In the genomic region with DNA sequence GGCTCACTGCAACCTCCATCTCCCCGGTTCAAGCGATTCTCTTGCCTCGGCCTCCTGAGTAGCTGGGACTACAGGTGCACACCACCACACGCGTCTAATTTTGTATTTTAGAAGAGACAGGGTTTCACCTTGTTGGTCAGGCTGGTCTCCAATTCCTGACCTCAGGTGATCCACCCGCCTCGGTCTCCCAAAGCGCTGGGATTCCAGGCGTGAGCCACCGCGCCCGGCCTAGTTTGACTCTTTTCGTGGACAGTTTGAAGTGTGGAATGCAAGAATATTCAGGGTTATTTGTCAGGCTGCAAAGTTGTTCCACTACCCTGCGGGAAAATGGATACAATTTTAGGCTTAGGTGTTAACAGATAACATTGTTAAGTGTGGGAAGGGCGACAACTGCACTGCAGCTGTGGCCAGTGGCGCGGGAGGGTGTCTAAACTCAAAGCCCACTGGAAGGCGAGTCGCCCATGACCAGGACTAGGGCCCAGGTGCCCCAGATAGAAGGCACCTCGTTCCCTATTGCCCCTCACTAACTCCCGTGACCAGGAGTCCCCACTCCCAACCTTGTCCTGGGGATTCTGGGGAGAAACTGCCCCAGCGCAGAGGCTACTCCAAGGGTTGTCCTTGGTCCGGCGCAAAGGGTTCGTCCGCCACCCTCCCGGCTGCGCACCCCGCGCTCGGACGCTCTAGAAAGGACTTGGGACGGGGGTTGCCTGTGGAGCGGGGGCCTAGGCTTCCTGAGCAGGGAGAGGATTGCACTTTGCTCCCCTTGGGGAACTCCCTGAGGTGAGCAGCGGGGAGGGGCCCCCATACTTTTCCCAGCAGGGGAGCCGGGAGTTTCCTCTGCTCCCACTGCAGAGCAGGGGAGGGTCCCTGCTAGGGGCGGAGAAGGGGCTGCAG, we compare ENCODE assay signal across 10 cellular contexts. TPM values are rescaled to one million over a fixed set of nuclear protein-coding genes. Genes with fewer than 3 reads are reported as not detected.
A peak's percentile ranks its signal among the peaks of the same experiment; 100 is the strongest.
DNase-seq lines count a peak whose midpoint lies in the region; ATAC-seq and TF ChIP-seq lines count a peak whose summit lies in the region.
"Had no signal": no experiment of that assay in that cellular context is flagged by ENCODE, and none has a peak within 500 bp of the region (broad histone marks: within the 10 kb centered on the region; RNA-seq: fewer than 3 reads in every experiment).

No MANE protein-coding gene starts in this region.

- peak; percentile 39 for DNase-seq in SK-N-SH
- no peak for DNase-seq in activated T-helper 1 cell treated with anti-CD3 and anti-CD28 coated beads, Interleukin-12 subunit alpha, Interleukin-12 subunit beta, Interleukin-2, Interleukin-4 antibody, amounts not matched to agents 30 ng/mL and 10 ng/mL and 1 ng/mL, durations not matched to agents 14 hours and 24 hours and 36 hours (ENCODE audit: low spot score)
- DNase-seq in left colon, result peak; percentile 80 to 83
- DNase-seq in NCI-H510A treated with DMSO at 0.1 percent for 48 hours (lab: John Stamatoyannopoulos, UW), result no peak
- DNase-seq: T1000 had no signal

- peaks cover 29% of the 10 kb centered on the region for H3K36me3 Mint-ChIP-seq in activated T-helper 1 cell treated with anti-CD3 and anti-CD28 coated beads, Interleukin-12 subunit alpha, Interleukin-12 subunit beta, Interleukin-2, Interleukin-4 antibody, amounts not matched to agents 30 ng/mL and 10 ng/mL and 1 ng/mL, durations not matched to agents 14 hours and 24 hours and 36 hours (ENCODE audit: low read depth)
- no peaks in the 10 kb centered on the region for H3K36me3 Mint-ChIP-seq in stimulated activated memory B cell treated with anti-CD40 and anti-IgM and Interleukin-4, amounts not matched to agents 10 μg/mL and 1 μg/mL and 100 μg/mL, for 72 hours

- no peak for TF ChIP-seq EP300 in SK-N-SH (IDR thresholded peaks at IDR 0.05; ENCODE audit: borderline replicate concordance in 1 of 2, low read depth in 1 of 2, low read length in 1 of 2)

- no peak overlapping the region for H3K9ac ChIP-seq in SK-N-SH

- ATAC-seq in SK-N-SH treated with all-trans-retinoic acid at 6 μM for 48 hours (no peak), left colon (peak; percentile 73), HG02884 (IDR thresholded peaks at IDR 0.05; ENCODE audit: unreplicated experiment) (no peak), GM18517 (IDR thresholded peaks at IDR 0.05; ENCODE audit: unreplicated experiment) (no peak)
- ATAC-seq in stimulated activated memory B cell treated with anti-CD40 and anti-IgM and Interleukin-4, amounts not matched to agents 10 μg/mL and 1 μg/mL and 100 μg/mL, for 72 hours, result no peak

- CTCF ChIA-PET in SK-N-SH (lab: Yijun Ruan, JAX), result no interaction called here

- no peaks in the 10 kb centered on the region for H3F3A ChIP-seq in SK-N-SH (replicated peaks; ENCODE audit: insufficient read depth)

- H2AFZ ChIP-seq in SK-N-SH (ENCODE audit: low read depth), result no peak overlapping the region

- H3K36me3 ChIP-seq in SK-N-SH (replicated peaks in 1 of 2; ENCODE audit: control insufficient read depth in 1 of 2, insufficient read depth in 2 of 2, low read length in 1 of 2), result no peaks in the 10 kb centered on the region

- H3K4me1 ChIP-seq in SK-N-SH (ENCODE audit: control insufficient read depth in 1 of 2, insufficient read depth in 2 of 2, low read depth in 1 of 2, low read length in 1 of 2), result no peaks in the 10 kb centered on the region; a peak in 1 of 4 replicates

- whole genome bisulfite sequencing in SK-N-SH (ENCODE audit: low lambda C conversion rate), result 65% methylated on average over 19 of the region's 37 CpGs

- H3K27ac ChIP-seq in SK-N-SH (ENCODE audit: low read depth in 2 of 2, low read length in 1 of 2), result no peak overlapping the region
- H3K27ac ChIP-seq: 22Rv1 had no signal

- H3K4me1 Mint-ChIP-seq in activated T-helper 1 cell treated with anti-CD3 and anti-CD28 coated beads, Interleukin-12 subunit alpha, Interleukin-12 subunit beta, Interleukin-2, Interleukin-4 antibody, amounts not matched to agents 30 ng/mL and 10 ng/mL and 1 ng/mL, durations not matched to agents 14 hours and 24 hours and 36 hours (ENCODE audit: low read depth), result peaks cover 21% of the 10 kb centered on the region
- peaks cover 32% of the 10 kb centered on the region for H3K4me1 Mint-ChIP-seq in stimulated activated memory B cell treated with anti-CD40 and anti-IgM and Interleukin-4, amounts not matched to agents 10 μg/mL and 1 μg/mL and 100 μg/mL, for 72 hours

- no peak overlapping the region for H3K4me2 ChIP-seq in SK-N-SH

- no peaks in the 10 kb centered on the region for H3K9me2 ChIP-seq in SK-N-SH

- TF ChIP-seq CTCF in SK-N-SH (IDR thresholded peaks at IDR 0.05), result no peak

- H4K20me1 ChIP-seq in SK-N-SH (ENCODE audit: insufficient read depth), result peaks cover 14% of the 10 kb centered on the region

- peaks cover 34% of the 10 kb centered on the region for H3K79me2 ChIP-seq in SK-N-SH (ENCODE audit: insufficient read depth)

- POLR2A ChIA-PET in SK-N-SH (lab: Yijun Ruan, JAX), result no interaction called here

- peak overlapping the region; percentile 79 for H3K4me3 Mint-ChIP-seq in activated T-helper 1 cell treated with anti-CD3 and anti-CD28 coated beads, Interleukin-12 subunit alpha, Interleukin-12 subunit beta, Interleukin-2, Interleukin-4 antibody, amounts not matched to agents 30 ng/mL and 10 ng/mL and 1 ng/mL, durations not matched to agents 14 hours and 24 hours and 36 hours
- H3K4me3 Mint-ChIP-seq in stimulated activated memory B cell treated with anti-CD40 and anti-IgM and Interleukin-4, amounts not matched to agents 10 μg/mL and 1 μg/mL and 100 μg/mL, for 72 hours, result peak overlapping the region; percentile 73

- H3K9me3 ChIP-seq in SK-N-SH, result no peaks in the 10 kb centered on the region

- no peak overlapping the region for H3K4me3 ChIP-seq in SK-N-SH (ENCODE audit: low read depth in 2 of 2, low read length in 1 of 2)

- H3K27ac Mint-ChIP-seq in activated T-helper 1 cell treated with anti-CD3 and anti-CD28 coated beads, Interleukin-12 subunit alpha, Interleukin-12 subunit beta, Interleukin-2, Interleukin-4 antibody, amounts not matched to agents 30 ng/mL and 10 ng/mL and 1 ng/mL, durations not matched to agents 14 hours and 24 hours and 36 hours, result peak overlapping the region; percentile 62
- peak overlapping the region; percentile 29 for H3K27ac Mint-ChIP-seq in stimulated activated memory B cell treated with anti-CD40 and anti-IgM and Interleukin-4, amounts not matched to agents 10 μg/mL and 1 μg/mL and 100 μg/mL, for 72 hours

- H3K27me3 ChIP-seq in SK-N-SH (ENCODE audit: insufficient read depth), result peaks cover 31% of the 10 kb centered on the region; the same call in 1 of the 2 replicates

- no peaks in the 10 kb centered on the region for H3K9me3 Mint-ChIP-seq in activated T-helper 1 cell treated with anti-CD3 and anti-CD28 coated beads, Interleukin-12 subunit alpha, Interleukin-12 subunit beta, Interleukin-2, Interleukin-4 antibody, amounts not matched to agents 30 ng/mL and 10 ng/mL and 1 ng/mL, durations not matched to agents 14 hours and 24 hours and 36 hours
- no peaks in the 10 kb centered on the region for H3K9me3 Mint-ChIP-seq in stimulated activated memory B cell treated with anti-CD40 and anti-IgM and Interleukin-4, amounts not matched to agents 10 μg/mL and 1 μg/mL and 100 μg/mL, for 72 hours

- no peak for TF ChIP-seq RAD21 in SK-N-SH (IDR thresholded peaks at IDR 0.05; ENCODE audit: low read length)

- intact Hi-C loops in activated T-helper 1 cell treated with anti-CD3 and anti-CD28 coated beads, Interleukin-12 subunit alpha, Interleukin-12 subunit beta, Interleukin-2, Interleukin-4 antibody, amounts not matched to agents 30 ng/mL and 10 ng/mL and 1 ng/mL, durations not matched to agents 14 hours and 24 hours and 36 hours (cut with micrococcal nuclease), result loop anchor here (2.0 kb wide), 1 partner anchor 1297 kb away; a partner anchor contains a TSS
- intact Hi-C loops in left colon (cut with DNase I, micrococcal nuclease), result no loop called here

- H3K27me3 Mint-ChIP-seq in activated T-helper 1 cell treated with anti-CD3 and anti-CD28 coated beads, Interleukin-12 subunit alpha, Interleukin-12 subunit beta, Interleukin-2, Interleukin-4 antibody, amounts not matched to agents 30 ng/mL and 10 ng/mL and 1 ng/mL, durations not matched to agents 14 hours and 24 hours and 36 hours (ENCODE audit: insufficient read depth), result peaks cover 7% of the 10 kb centered on the region
- no peaks in the 10 kb centered on the region for H3K27me3 Mint-ChIP-seq in stimulated activated memory B cell treated with anti-CD40 and anti-IgM and Interleukin-4, amounts not matched to agents 10 μg/mL and 1 μg/mL and 100 μg/mL, for 72 hours

TF ChIP-seq in SK-N-SH, 30 proteins besides CTCF, POLR2A, EP300 and RAD21 (continues in another document):
- TF ChIP-seq FOXJ3 (CRISPR knock-in tag; IDR thresholded peaks at IDR 0.05) (no peak), SMC3 (IDR thresholded peaks at IDR 0.05; ENCODE audit: low read depth, low read length) (no peak), TEAD4 (IDR thresholded peaks at IDR 0.05; ENCODE audit: borderline replicate concordance, insufficient read depth) (no peak)
- TF ChIP-seq, protein P1, sequence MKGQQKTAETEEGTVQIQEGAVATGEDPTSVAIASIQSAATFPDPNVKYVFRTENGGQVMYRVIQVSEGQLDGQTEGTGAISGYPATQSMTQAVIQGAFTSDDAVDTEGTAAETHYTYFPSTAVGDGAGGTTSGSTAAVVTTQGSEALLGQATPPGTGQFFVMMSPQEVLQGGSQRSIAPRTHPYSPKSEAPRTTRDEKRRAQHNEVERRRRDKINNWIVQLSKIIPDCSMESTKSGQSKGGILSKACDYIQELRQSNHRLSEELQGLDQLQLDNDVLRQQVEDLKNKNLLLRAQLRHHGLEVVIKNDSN (IDR thresholded peaks at IDR 0.05; ENCODE audit: borderline replicate concordance, low read depth), result no peak

TF ChIP-seq in SK-N-SH treated with all-trans-retinoic acid at 6 μM for 48 hours, 23 proteins besides CTCF, POLR2A, EP300 and RAD21 (continues in another document):
- TF ChIP-seq RARB (CRISPR knock-in tag; IDR thresholded peaks at IDR 0.05) (no peak), ZNF8 (CRISPR knock-in tag; IDR thresholded peaks at IDR 0.05) (no peak), ZFP30 (CRISPR knock-in tag; IDR thresholded peaks at IDR 0.05) (no peak), ISL1 (CRISPR knock-in tag; IDR thresholded peaks at IDR 0.05) (no peak), TCF4 (CRISPR knock-in tag; IDR thresholded peaks at IDR 0.05; ENCODE audit: borderline replicate concordance) (no peak)

RNA-seq across cellular contexts. Expression of a gene that starts 1.1 kb away (rescaled TPM):
- polyA plus RNA-seq in SK-N-SH (2012; rRNA removed), result 149 and 346 TPM in 2 replicates
- polyA plus RNA-seq in SK-N-SH (2012; cell fraction: cytosol; rRNA removed), result 202 and 224 TPM in 2 replicates
- 119 and 169 TPM in 2 replicates for polyA plus RNA-seq in SK-N-SH (2012; cell fraction: nucleus; rRNA removed)
- total RNA-seq in activated T-helper 1 cell treated with anti-CD3 and anti-CD28 coated beads, Interleukin-12 subunit alpha, Interleukin-12 subunit beta, Interleukin-2, Interleukin-4 antibody, amounts not matched to agents 30 ng/mL and 10 ng/mL and 1 ng/mL, durations not matched to agents 14 hours and 24 hours and 36 hours, result 421 and 437 TPM in 2 replicates
- 100 to 1,000 TPM; 164 to 191 TPM for total RNA-seq in left colon

Comparison
In these comparisons a context has a peak if more than half of its experiments do, and no peak if none do; other contexts are left out.
1. DNase-seq: peak in SK-N-SH (single experiment) and left colon (2 of 2); none in activated T-helper 1 cell treated with anti-CD3 and anti-CD28 coated beads, Interleukin-12 subunit alpha, Interleukin-12 subunit beta, Interleukin-2, Interleukin-4 antibody, amounts not matched to agents 30 ng/mL and 10 ng/mL and 1 ng/mL, durations not matched to agents 14 hours and 24 hours and 36 hours (single experiment) and NCI-H510A treated with DMSO at 0.1 percent for 48 hours (single experiment).